ENCODE assay signal across 1 cellular context in genomic region chr7:139118803-139119485, GRCh38.
TF ChIP-seq lines count a peak whose summit lies in the region.

No MANE protein-coding gene starts in this region.

TF ChIP-seq in GM12878, 131 proteins besides CTCF, POLR2A, EP300 and RAD21 (continued from another document):
- TF ChIP-seq BCLAF1 (IDR thresholded peaks at IDR 0.05), result no peak
- TF ChIP-seq PAX8 (IDR thresholded peaks at IDR 0.05), result no peak
- TF ChIP-seq MYB (IDR thresholded peaks at IDR 0.05; ENCODE audit: borderline replicate concordance, low read depth, low read length), result no peak
- no peak for TF ChIP-seq REST (IDR thresholded peaks at IDR 0.05; ENCODE audit: low read depth, low read length)
- peak; percentile 18; the same call in 1 of the 2 replicates for TF ChIP-seq CBFB (IDR thresholded peaks at IDR 0.05; ENCODE audit: low read depth)
- TF ChIP-seq POLR2AphosphoS2 (IDR thresholded peaks at IDR 0.05; ENCODE audit: low read depth, low read length), result no peak
- no peak for TF ChIP-seq RCOR1 (conservative IDR thresholded peaks at IDR 0.05; ENCODE audit: low read depth, low read length)
- TF ChIP-seq EED (IDR thresholded peaks at IDR 0.05; ENCODE audit: low read depth), result no peak; the same call in 1 of the 2 replicates
- no peak for TF ChIP-seq BRCA1 (IDR thresholded peaks at IDR 0.05; ENCODE audit: low read depth, low read length)
- no peak for TF ChIP-seq CBX3 (IDR thresholded peaks at IDR 0.05; ENCODE audit: borderline replicate concordance, low read depth)
- no peak for TF ChIP-seq ZNF687 (IDR thresholded peaks at IDR 0.05)
- TF ChIP-seq LARP7 (IDR thresholded peaks at IDR 0.05), result peak; percentile 30; the same call in 1 of the 2 replicates
- 0 out of 2 replicates have a peak, but pooled peaks have one; percentile 47 for TF ChIP-seq DPF2 (IDR thresholded peaks at IDR 0.05)
- no peak for TF ChIP-seq HDAC2 (IDR thresholded peaks at IDR 0.05)
- TF ChIP-seq SMAD1 (IDR thresholded peaks at IDR 0.05; ENCODE audit: low read depth, partially characterized antibody), result no peak
- TF ChIP-seq YBX1 (IDR thresholded peaks at IDR 0.05), result no peak
- TF ChIP-seq PBX3 (IDR thresholded peaks at IDR 0.05; ENCODE audit: insufficient replicate concordance, low read depth, low read length), result no peak
- 0 out of 2 replicates have a peak, but pooled peaks have one; percentile 46 for TF ChIP-seq CBX5 (IDR thresholded peaks at IDR 0.05; ENCODE audit: low read depth)
- no peak for TF ChIP-seq ZNF622 (IDR thresholded peaks at IDR 0.05)
- TF ChIP-seq, protein P1, sequence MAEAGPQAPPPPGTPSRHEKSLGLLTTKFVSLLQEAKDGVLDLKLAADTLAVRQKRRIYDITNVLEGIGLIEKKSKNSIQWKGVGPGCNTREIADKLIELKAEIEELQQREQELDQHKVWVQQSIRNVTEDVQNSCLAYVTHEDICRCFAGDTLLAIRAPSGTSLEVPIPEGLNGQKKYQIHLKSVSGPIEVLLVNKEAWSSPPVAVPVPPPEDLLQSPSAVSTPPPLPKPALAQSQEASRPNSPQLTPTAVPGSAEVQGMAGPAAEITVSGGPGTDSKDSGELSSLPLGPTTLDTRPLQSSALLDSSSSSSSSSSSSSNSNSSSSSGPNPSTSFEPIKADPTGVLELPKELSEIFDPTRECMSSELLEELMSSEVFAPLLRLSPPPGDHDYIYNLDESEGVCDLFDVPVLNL (IDR thresholded peaks at IDR 0.05; ENCODE audit: low read depth, low read length), result no peak
- no peak for TF ChIP-seq TCF7 (IDR thresholded peaks at IDR 0.05; ENCODE audit: borderline replicate concordance)
- no peak for TF ChIP-seq YY1 (IDR thresholded peaks at IDR 0.05; ENCODE audit: low read depth, low read length)
- no peak for TF ChIP-seq POLR2AphosphoS5 (IDR thresholded peaks at IDR 0.05; ENCODE audit: low read length)
- no peak for TF ChIP-seq SUPT20H (IDR thresholded peaks at IDR 0.05; ENCODE audit: borderline replicate concordance, control insufficient read depth, low read depth, low read length)
- no peak for TF ChIP-seq NKRF (conservative IDR thresholded peaks at IDR 0.05)
- TF ChIP-seq POU2F2 (IDR thresholded peaks at IDR 0.05; ENCODE audit: borderline replicate concordance, low read depth, low read length), result peak; percentile 30; the same call in 1 of the 3 replicates
- no peak for TF ChIP-seq GABPA (IDR thresholded peaks at IDR 0.05; ENCODE audit: low read depth)
- TF ChIP-seq TBL1XR1 (IDR thresholded peaks at IDR 0.05; ENCODE audit: low read depth, low read length), result 0 out of 2 replicates have a peak, but pooled peaks have one; percentile 6
- TF ChIP-seq, protein P2, sequence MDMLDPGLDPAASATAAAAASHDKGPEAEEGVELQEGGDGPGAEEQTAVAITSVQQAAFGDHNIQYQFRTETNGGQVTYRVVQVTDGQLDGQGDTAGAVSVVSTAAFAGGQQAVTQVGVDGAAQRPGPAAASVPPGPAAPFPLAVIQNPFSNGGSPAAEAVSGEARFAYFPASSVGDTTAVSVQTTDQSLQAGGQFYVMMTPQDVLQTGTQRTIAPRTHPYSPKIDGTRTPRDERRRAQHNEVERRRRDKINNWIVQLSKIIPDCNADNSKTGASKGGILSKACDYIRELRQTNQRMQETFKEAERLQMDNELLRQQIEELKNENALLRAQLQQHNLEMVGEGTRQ (IDR thresholded peaks at IDR 0.05; ENCODE audit: borderline replicate concordance, low read depth, low read length), result peak; percentile 74
- no peak for TF ChIP-seq IRF5 (IDR thresholded peaks at IDR 0.05; ENCODE audit: borderline replicate concordance)
- 0 out of 2 replicates have a peak, but pooled peaks have one; percentile 55 for TF ChIP-seq SIN3A (IDR thresholded peaks at IDR 0.05; ENCODE audit: low read depth, low read length)
- no peak for TF ChIP-seq JUND (IDR thresholded peaks at IDR 0.05; ENCODE audit: low read depth, low read length)
- no peak for TF ChIP-seq CHD4 (IDR thresholded peaks at IDR 0.05)
- TF ChIP-seq E2F8 (IDR thresholded peaks at IDR 0.05; ENCODE audit: low read depth, partially characterized antibody), result no peak
- no peak for TF ChIP-seq STAT1 (conservative IDR thresholded peaks at IDR 0.05)
- peak; percentile 85 for TF ChIP-seq CREB1 (IDR thresholded peaks at IDR 0.05; ENCODE audit: low read depth)
- TF ChIP-seq IKZF1 (conservative IDR thresholded peaks at IDR 0.05), result no peak; the same call in none of the 2 replicates
- TF ChIP-seq IKZF2 (IDR thresholded peaks at IDR 0.05), result no peak; a peak in 2 of 4 replicates
- peak; percentile 40 for TF ChIP-seq KLF5 (IDR thresholded peaks at IDR 0.05; ENCODE audit: partially characterized antibody)
